19 cellular contexts compared by ENCODE assay signal in the genomic region with DNA sequence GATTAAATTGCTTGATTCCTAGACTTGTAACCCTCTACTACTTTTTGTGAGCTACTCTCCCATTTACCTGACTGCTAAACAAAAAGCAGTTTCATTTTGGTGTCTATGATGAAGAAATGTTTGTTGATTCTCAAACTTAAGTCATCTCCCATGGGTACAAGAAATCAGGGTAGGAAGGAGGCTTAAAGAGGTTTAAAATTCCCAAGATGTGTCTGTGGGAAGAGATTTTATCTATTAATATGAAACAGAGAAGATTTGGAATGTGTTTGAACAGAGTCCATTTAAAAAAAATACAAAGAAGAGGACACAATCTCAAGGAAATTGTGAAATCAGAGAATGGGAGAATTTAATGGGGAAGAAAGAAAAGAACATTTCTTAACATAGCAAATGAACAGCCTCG. TPM values are rescaled to one million over a fixed set of nuclear protein-coding genes. Genes with fewer than 3 reads are reported as not detected.
"Had no signal": no experiment of that assay in that cellular context is flagged by ENCODE, and none has a peak within 500 bp of the region (broad histone marks: within the 10 kb centered on the region; RNA-seq: fewer than 3 reads in every experiment).

No MANE protein-coding gene starts in this region.

- ATAC-seq: activated T-cell treated with anti-CD3 and anti-CD28 coated beads, Interleukin-2, amount 50 U/mL, for 72 hours; effector memory CD8-positive, alpha-beta T cell; heart right ventricle; left lung; natural killer cell treated with Interleukin-12 subunit alpha and Interleukin-12 subunit beta and Interleukin-15 and Interleukin-18, amount 100 ng/mL, for 72 hours; sciatic nerve; stimulated activated memory B cell treated with anti-CD40 and anti-IgM and Interleukin-4, amounts not matched to agents 10 μg/mL and 1 μg/mL and 100 μg/mL, for 72 hours had no signal

- H3K36me3 ChIP-seq: adrenal gland, cardiac muscle cell, heart right ventricle, left lung, spleen had no signal

- H3K27ac ChIP-seq: adrenal gland, cardiac muscle cell, heart right ventricle, left lung, testis had no signal

- H3K27me3 Mint-ChIP-seq: stimulated activated memory B cell treated with anti-CD40 and anti-IgM and Interleukin-4, amounts not matched to agents 10 μg/mL and 1 μg/mL and 100 μg/mL, for 72 hours; type B pancreatic cell had no signal

- H3K4me3 ChIP-seq: adrenal gland, cardiac muscle cell, heart right ventricle, left lung, spleen, testis had no signal

- H3K9me3 ChIP-seq: adrenal gland, heart right ventricle, left lung, spleen, testis had no signal

- H3K27ac Mint-ChIP-seq: activated naive CD4-positive, alpha-beta T cell treated with anti-CD3 and anti-CD28 coated beads, Interleukin-2, amount 50 U/mL, for 24 hours; activated T-cell treated with anti-CD3 and anti-CD28 coated beads, Interleukin-2, amount 50 U/mL, for 72 hours; effector memory CD8-positive, alpha-beta T cell; mesothelial cell of epicardium; natural killer cell treated with Interleukin-12 subunit alpha and Interleukin-12 subunit beta and Interleukin-15 and Interleukin-18, amount 100 ng/mL, for 72 hours; stimulated activated memory B cell treated with anti-CD40 and anti-IgM and Interleukin-4, amounts not matched to agents 10 μg/mL and 1 μg/mL and 100 μg/mL, for 72 hours; type B pancreatic cell had no signal

- H3K36me3 Mint-ChIP-seq: activated naive CD4-positive, alpha-beta T cell treated with anti-CD3 and anti-CD28 coated beads, Interleukin-2, amount 50 U/mL, for 24 hours; mesothelial cell of epicardium; natural killer cell treated with Interleukin-12 subunit alpha and Interleukin-12 subunit beta and Interleukin-15 and Interleukin-18, amount 100 ng/mL, for 72 hours; stimulated activated memory B cell treated with anti-CD40 and anti-IgM and Interleukin-4, amounts not matched to agents 10 μg/mL and 1 μg/mL and 100 μg/mL, for 72 hours; type B pancreatic cell had no signal

- H3K27me3 ChIP-seq: adrenal gland, cardiac muscle cell, heart right ventricle, left lung, spleen, testis had no signal

- DNase-seq: activated CD4-positive, alpha-beta T cell treated with anti-CD3 and anti-CD28 coated beads, Interleukin-2, amount 50 U/mL, for 4 hours; activated effector memory CD4-positive, alpha-beta T cell treated with anti-CD3 and anti-CD28 coated beads, Interleukin-2, amount 50 U/mL, for 16 hours; activated T-cell treated with anti-CD3 and anti-CD28 coated beads, Interleukin-2, amount 50 U/mL, for 72 hours; adrenal gland; dermis blood vessel endothelial cell; effector memory CD8-positive, alpha-beta T cell; heart right ventricle; left lung; spleen; stimulated activated CD4-positive, alpha-beta T cell treated with anti-CD3 and anti-CD28 coated beads, Interleukin-4, amount 100 ng/mL, for 4 hours; testis had no signal

- H3K9me3 Mint-ChIP-seq: activated naive CD4-positive, alpha-beta T cell treated with anti-CD3 and anti-CD28 coated beads, Interleukin-2, amount 50 U/mL, for 24 hours; activated T-cell treated with anti-CD3 and anti-CD28 coated beads, Interleukin-2, amount 50 U/mL, for 72 hours; effector memory CD8-positive, alpha-beta T cell; mesothelial cell of epicardium; natural killer cell treated with Interleukin-12 subunit alpha and Interleukin-12 subunit beta and Interleukin-15 and Interleukin-18, amount 100 ng/mL, for 72 hours; stimulated activated memory B cell treated with anti-CD40 and anti-IgM and Interleukin-4, amounts not matched to agents 10 μg/mL and 1 μg/mL and 100 μg/mL, for 72 hours; type B pancreatic cell had no signal

- H3K4me1 ChIP-seq: left lung, testis had no signal

- H3K4me3 Mint-ChIP-seq: activated naive CD4-positive, alpha-beta T cell treated with anti-CD3 and anti-CD28 coated beads, Interleukin-2, amount 50 U/mL, for 24 hours; activated T-cell treated with anti-CD3 and anti-CD28 coated beads, Interleukin-2, amount 50 U/mL, for 72 hours; effector memory CD8-positive, alpha-beta T cell; mesothelial cell of epicardium; natural killer cell treated with Interleukin-12 subunit alpha and Interleukin-12 subunit beta and Interleukin-15 and Interleukin-18, amount 100 ng/mL, for 72 hours; stimulated activated memory B cell treated with anti-CD40 and anti-IgM and Interleukin-4, amounts not matched to agents 10 μg/mL and 1 μg/mL and 100 μg/mL, for 72 hours; type B pancreatic cell had no signal

RNA-seq across cellular contexts. Expression of gene P3H2, which starts 14.8 kb away (rescaled TPM):
- total RNA-seq: activated CD8-positive, alpha-beta memory T cell treated with anti-CD3 and anti-CD28 coated beads for 36 hours; activated T-cell treated with anti-CD3 and anti-CD28 coated beads, Interleukin-2, amount 50 U/mL, for 72 hours; natural killer cell treated with Interleukin-12 subunit alpha and Interleukin-12 subunit beta and Interleukin-15 and Interleukin-18, amount 100 ng/mL, for 72 hours had no signal
